Comparison of ENCODE assay signal across 11 cellular contexts in the genomic region with DNA sequence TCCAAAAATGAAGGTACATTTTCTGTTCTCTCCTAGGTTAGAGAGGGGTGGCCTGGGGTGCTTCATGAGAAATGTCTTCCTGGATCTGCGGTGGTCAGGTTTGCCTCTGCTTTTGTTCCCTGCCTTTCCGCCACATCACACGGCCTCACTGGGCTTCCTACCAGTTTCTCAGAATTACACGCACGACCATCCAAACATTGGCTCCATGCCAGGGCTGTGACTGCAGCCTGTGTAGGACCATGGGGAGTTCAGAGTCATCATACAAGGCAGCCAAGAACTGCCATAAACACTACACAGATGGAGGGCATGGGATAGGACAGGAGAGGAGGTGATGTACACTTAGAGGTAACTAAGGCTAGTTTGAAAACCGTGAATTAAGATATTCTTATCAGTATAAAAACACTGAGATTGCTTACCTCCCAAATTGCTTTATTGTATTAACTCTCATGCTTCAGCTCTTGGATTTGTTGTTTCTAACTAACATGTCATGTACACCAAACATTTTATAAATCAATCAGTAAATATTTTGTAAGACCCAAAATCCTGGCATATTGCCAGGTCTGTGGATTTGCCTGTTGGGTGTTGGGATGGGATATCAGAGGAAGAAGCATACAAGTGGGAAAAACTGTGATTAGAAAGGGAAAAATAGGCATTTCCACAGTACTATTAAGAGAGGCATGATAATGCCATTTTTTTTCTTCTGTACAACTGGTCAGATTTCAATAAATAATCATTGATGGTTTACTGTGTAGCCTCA. TPM values are rescaled to one million over a fixed set of nuclear protein-coding genes. Genes with fewer than 3 reads are reported as not detected.
DNase-seq lines count a peak whose midpoint lies in the region; ATAC-seq, FAIRE-seq and TF ChIP-seq lines count a peak whose summit lies in the region.
"Had no signal": no experiment of that assay in that cellular context is flagged by ENCODE, and none has a peak within 500 bp of the region (broad histone marks: within the 10 kb centered on the region; RNA-seq: fewer than 3 reads in every experiment).

No MANE protein-coding gene starts in this region.

- H3K9me2 ChIP-seq in Karpas-422 (replicated peaks; ENCODE audit: insufficient read depth, low read length): no peaks in the 10 kb centered on the region

- H3K36me3 ChIP-seq in BLaER1 (peaks cover 11% of the 10 kb centered on the region), right lobe of liver (no peaks in the 10 kb centered on the region), Karpas-422 (ENCODE audit: insufficient read depth, low read length) (no peaks in the 10 kb centered on the region)

- H3K4me3 ChIP-seq in BLaER1 (no peak overlapping the region), astrocyte of the cerebellum (ENCODE audit: low read depth, low read length) (no peak overlapping the region), right lobe of liver (no peak overlapping the region), Karpas-422 (ENCODE audit: low read length) (no peak overlapping the region)
- H3K4me3 ChIP-seq: skin epidermis had no signal

- H3K79me2 ChIP-seq in Karpas-422 (ENCODE audit: low read length): no peaks in the 10 kb centered on the region

- no peak overlapping the region for H3K27ac ChIP-seq in BLaER1
- peak overlapping the region in 1 of 3 donors; percentile 35 for H3K27ac ChIP-seq in right lobe of liver
- H3K27ac ChIP-seq in Karpas-422 (ENCODE audit: low read length): no peak overlapping the region
- H3K27ac ChIP-seq: HL-60, skin epidermis had no signal

- in situ Hi-C loops in astrocyte of the cerebellum (cut with HindIII; ENCODE audit: low sequenced_read_pairs): loop anchor here (5.0 kb wide), 1 partner anchor 309 kb away; no protein-coding TSS in a partner anchor

- intact Hi-C loops in right lobe of liver (cut with DNase I): loop anchor here (10.0 kb wide), 2 partner anchors 142 to 152 kb away; a partner anchor contains a TSS

- FAIRE-seq in urothelium cell line (lab: Jason Lieb, UNC): no peak
- FAIRE-seq: endometrium had no signal

- H3K4me2 ChIP-seq in BLaER1 (peak overlapping the region; percentile 22), Karpas-422 (ENCODE audit: low read depth, low read length, poor library complexity, severe bottlenecking) (no peak overlapping the region)

- peak; percentile 65 for DNase-seq in NCI-H1092 (lab: John Stamatoyannopoulos, UW)
- DNase-seq in astrocyte of the cerebellum (ENCODE audit: low read depth): peak; percentile 93
- peak; percentile 61 to 69 (median 65) for DNase-seq in right lobe of liver
- no peak for DNase-seq in Karpas-422
- DNase-seq in urothelium cell line (ENCODE audit: low spot score): no peak

- TF ChIP-seq CTCF in astrocyte of the cerebellum (IDR thresholded peaks at IDR 0.05; ENCODE audit: low read depth, low read length, missing control alignments): no peak
- TF ChIP-seq CTCF in right lobe of liver (IDR thresholded peaks at IDR 0.05): no peak

- H3K4me1 ChIP-seq in BLaER1 (peaks cover 8% of the 10 kb centered on the region), right lobe of liver (peaks cover 0 to 19% (median 2%) of the 10 kb centered on the region in 4 donors), Karpas-422 (ENCODE audit: low read length) (no peaks in the 10 kb centered on the region)

- no peaks in the 10 kb centered on the region for H4K20me1 ChIP-seq in BLaER1
- no peaks in the 10 kb centered on the region for H4K20me1 ChIP-seq in Karpas-422 (ENCODE audit: insufficient read depth, low read depth, low read length)

- H2AFZ ChIP-seq in Karpas-422 (ENCODE audit: low read length): no peak overlapping the region

- ATAC-seq in right lobe of liver (peak; percentile 64 to 78 (median 66)), GM21529 (IDR thresholded peaks at IDR 0.05; ENCODE audit: unreplicated experiment) (no peak), HG03135 (IDR thresholded peaks at IDR 0.05; ENCODE audit: unreplicated experiment) (no peak)

- H3K9me3 ChIP-seq in BLaER1 (no peaks in the 10 kb centered on the region), right lobe of liver (no peaks in the 10 kb centered on the region), Karpas-422 (ENCODE audit: low read length) (no peaks in the 10 kb centered on the region)

- TF ChIP-seq POLR2A in right lobe of liver (IDR thresholded peaks at IDR 0.05): no peak

- H3K27me3 ChIP-seq in BLaER1 (no peaks in the 10 kb centered on the region), right lobe of liver (no peaks in the 10 kb centered on the region), Karpas-422 (ENCODE audit: low read length) (no peaks in the 10 kb centered on the region)

- H3K9ac ChIP-seq in BLaER1 (no peak overlapping the region), Karpas-422 (ENCODE audit: low read length) (no peak overlapping the region)

- WGBS in right lobe of liver (ENCODE audit: insufficient coverage, low coverage, low lambda C conversion rate, missing lambda C conversion rate): 8% methylated on average over 4 of the region's 6 CpGs

RNA-seq across cellular contexts. Expression of a gene that starts 45.2 kb away (rescaled TPM):
- total RNA-seq in right lobe of liver: 10 to 100 TPM in 1 of 6 experiments, 1 to 10 TPM in 5; 2.2 to 10.1 (median 5.4) TPM
- 4.7 and 19.3 TPM in 2 replicates for total RNA-seq in Karpas-422 (2014; rRNA removed; shearing (Covaris generic); ENCODE audit: low replicate concordance)

Comparison
In these comparisons a context has a peak if more than half of its experiments do, and no peak if none do; other contexts are left out.
1. DNase-seq: peak in NCI-H1092 (single experiment), astrocyte of the cerebellum (single experiment) and right lobe of liver (3 of 3); none in Karpas-422 (single experiment) and urothelium cell line (single experiment).
2. ATAC-seq: peak in right lobe of liver (4 of 4); none in GM21529 (single experiment) and HG03135 (single experiment).